Comparison of ENCODE assay signal across 9 cellular contexts in the genomic region with DNA sequence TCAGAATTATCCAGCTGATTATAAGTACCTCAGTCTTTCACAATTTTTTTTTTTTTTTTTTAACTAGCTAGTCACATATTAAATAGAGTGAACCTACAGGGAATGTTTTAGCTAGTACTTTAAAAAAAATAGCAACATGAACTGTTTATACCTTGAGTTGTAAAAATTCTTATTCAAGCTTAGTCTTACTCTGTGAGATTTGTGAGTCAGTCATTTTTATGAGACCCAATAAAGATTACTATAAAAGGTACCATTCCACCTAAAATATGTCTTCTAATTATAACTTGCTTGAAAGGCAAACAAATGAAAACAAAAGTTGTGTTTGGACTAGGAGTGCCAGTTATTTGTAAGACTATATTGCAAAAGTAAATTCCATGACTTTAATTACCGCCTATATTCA. TPM values are rescaled to one million over a fixed set of nuclear protein-coding genes. Genes with fewer than 3 reads are reported as not detected.
A peak's percentile ranks its signal among the peaks of the same experiment; 100 is the strongest.
DNase-seq lines count a peak whose midpoint lies in the region; ATAC-seq and TF ChIP-seq lines count a peak whose summit lies in the region.
"Not testable (repeated sequence)": the region's sequence is repeated elsewhere in the genome, so short reads cannot be mapped to it uniquely, and the experiment has no call there.
"Had no signal": no experiment of that assay in that cellular context is flagged by ENCODE, and none has a peak within 500 bp of the region (broad histone marks: within the 10 kb centered on the region; RNA-seq: fewer than 3 reads in every experiment).

No MANE protein-coding gene starts in this region.

- TF ChIP-seq CTCF in PC-3 (conservative IDR thresholded peaks at IDR 0.05; ENCODE audit: low read depth, low read length); RWPE2 (IDR thresholded peaks at IDR 0.05; ENCODE audit: poor library complexity, severe bottlenecking); mucosa of descending colon (IDR thresholded peaks at IDR 0.05): not testable (repeated sequence)

- not testable (repeated sequence) for H3K9me3 ChIP-seq in PC-3 (ENCODE audit: low read length); RWPE2 (ENCODE audit: severe bottlenecking); mucosa of descending colon

- H3K27me3 ChIP-seq in PC-3 (ENCODE audit: low read length); RWPE2 (ENCODE audit: insufficient read depth, poor library complexity, severe bottlenecking): not testable (repeated sequence)

- not testable (repeated sequence) for BruUV-seq in PC-3 (replicated peaks; lab: Mats Ljungman, UMichigan)

- not testable (repeated sequence) for H3K4me3 ChIP-seq in PC-3 (ENCODE audit: low read length); RWPE2 (ENCODE audit: severe bottlenecking); mucosa of descending colon

- not testable (repeated sequence) for H3K4me2 ChIP-seq in PC-3 (ENCODE audit: low read length)

- not testable (repeated sequence) for H2AFZ ChIP-seq in PC-3 (ENCODE audit: low read length)

- H3K9me2 ChIP-seq in PC-3 (replicated peaks; ENCODE audit: low read length), result not testable (repeated sequence)

- H3K36me3 ChIP-seq in PC-3 (ENCODE audit: low read depth, low read length); RWPE2 (ENCODE audit: low read depth); mucosa of descending colon (ENCODE audit: low read depth): not testable (repeated sequence)

- CTCF ChIA-PET in PC-3 (lab: Charles Lee), result not testable (repeated sequence)

- not testable (repeated sequence) for H3K79me2 ChIP-seq in PC-3 (ENCODE audit: low read length)

- H3F3A ChIP-seq in PC-3 (ENCODE audit: low read length, unreplicated experiment), result not testable (repeated sequence)

- H4K20me1 ChIP-seq in PC-3 (ENCODE audit: low read length), result not testable (repeated sequence)

- intact Hi-C loops in PC-3 (cut with micrococcal nuclease); left colon (cut with DNase I, micrococcal nuclease); mucosa of descending colon (cut with DNase I, micrococcal nuclease): not testable (repeated sequence)

- not testable (repeated sequence) for H3K27ac ChIP-seq in PC-3 (ENCODE audit: low read length); RWPE2 (ENCODE audit: poor library complexity, severe bottlenecking)

- peak; percentile 95 for ATAC-seq in PC-3
- ATAC-seq in RWPE2 (ENCODE audit: low read depth), result peak; percentile 58; the same call in 2 of the 3 replicates
- ATAC-seq in left colon, result peak; percentile 77
- peak; percentile 86 for ATAC-seq in mucosa of descending colon

- not testable (repeated sequence) for H3K9ac ChIP-seq in PC-3 (ENCODE audit: low read length)

- H3K4me1 ChIP-seq in PC-3 (ENCODE audit: insufficient read depth, low read length); RWPE2 (ENCODE audit: insufficient read depth, poor library complexity, severe bottlenecking); mucosa of descending colon (ENCODE audit: low read depth): not testable (repeated sequence)

- POLR2A ChIA-PET in PC-3 (lab: Charles Lee; ENCODE audit: unreplicated experiment), result not testable (repeated sequence)

- not testable (repeated sequence) for DNase-seq in PC-3; RWPE2 (ENCODE audit: low spot score); left colon; mucosa of descending colon

RNA-seq across cellular contexts. Expression of gene FAM72C, which starts 5.9 kb away (rescaled TPM):
- total RNA-seq in PC-3 (2014; rRNA removed), result 4.3 and 7.3 TPM in 2 replicates
- under 1 TPM in 1 of 2 donors, not detected in 1; 0.17 TPM for total RNA-seq in left colon
- 1 to 10 TPM in 1 of 3 donors, under 1 TPM in 1, not detected in 1; 0.43 to 1.0 TPM for total RNA-seq in mucosa of descending colon
- total RNA-seq: B cell; Caco-2; CD4-positive, alpha-beta T cell; CD4-positive, CD25-positive, alpha-beta regulatory T cell; CD8-positive, alpha-beta T cell had no signal
